ENCODE assay signal across 10 cellular contexts in genomic region chr22:38205261-38206128, GRCh38. TPM values are rescaled to one million over a fixed set of nuclear protein-coding genes. Genes with fewer than 3 reads are reported as not detected.
DNase-seq lines count a peak whose midpoint lies in the region; ATAC-seq and TF ChIP-seq lines count a peak whose summit lies in the region.
"Had no signal": no experiment of that assay in that cellular context is flagged by ENCODE, and none has a peak within 500 bp of the region (broad histone marks: within the 10 kb centered on the region; RNA-seq: fewer than 3 reads in every experiment).

No MANE protein-coding gene starts in this region.

- TF ChIP-seq CTCF in HFFc6 (IDR thresholded peaks at IDR 0.05) (no peak), lower leg skin (IDR thresholded peaks at IDR 0.05) (no peak)

- ATAC-seq in GM19351 (IDR thresholded peaks at IDR 0.05; ENCODE audit: unreplicated experiment) = no peak

- peaks cover 24% of the 10 kb centered on the region for H3K27me3 Mint-ChIP-seq in HFFc6 (ENCODE audit: insufficient read depth)

- H3K4me1 Mint-ChIP-seq in HFFc6 (ENCODE audit: low read depth) = peaks cover 46% of the 10 kb centered on the region

- H3K36me3 Mint-ChIP-seq in HFFc6 (ENCODE audit: low read depth) = peaks cover 10% of the 10 kb centered on the region; the same call in 1 of the 2 replicates

- WGBS in lower leg skin, 2 donors = 66 to 69% methylated on average over 15 of the region's 15 CpGs

- peak; percentile 79 for DNase-seq in HFFc6
- peak; percentile 72 to 95 for DNase-seq in lower leg skin (ENCODE audit: low spot score in 2 of 2)
- DNase-seq in activated naive CD4-positive, alpha-beta T cell (lab: John Stamatoyannopoulos, UW) = no peak
- DNase-seq in activated effector memory CD4-positive, alpha-beta T cell treated with anti-CD3 and anti-CD28 coated beads, Interleukin-2, amount 50 U/mL, for 16 hours = no peak
- DNase-seq in OCI-M2 (lab: John Stamatoyannopoulos, UW; ENCODE audit: unreplicated experiment) = no peak
- DNase-seq: activated naive CD4-positive, alpha-beta T cell treated with anti-CD3 and anti-CD28 coated beads, Interleukin-2, amount 50 U/mL, for 16 hours; NCI-H1105 treated with DMSO at 0.1 percent for 48 hours had no signal

- H3K27ac ChIP-seq in cingulate gyrus (ENCODE audit: low read depth, low read length) = peak overlapping the region; percentile 76
- H3K27ac ChIP-seq in temporal lobe (ENCODE audit: low read depth, low read length) = peak overlapping the region; percentile 54

- TF ChIP-seq POLR2A in lower leg skin (IDR thresholded peaks at IDR 0.05) = no peak

- H3K27ac Mint-ChIP-seq in HFFc6 = peak overlapping the region; percentile 92

- H3K9me3 Mint-ChIP-seq in HFFc6 = no peaks in the 10 kb centered on the region; the same call in 1 of the 2 replicates

- intact Hi-C loops in lower leg skin (cut with DNase I; ENCODE audit: low total_unique reads) = no loop called here

- peak overlapping the region; percentile 93 for H3K4me3 Mint-ChIP-seq in HFFc6

- no peak overlapping the region for H3K4me3 ChIP-seq in lower leg skin (ENCODE audit: low read depth, poor library complexity, severe bottlenecking)

RNA-seq across cellular contexts. Expression of gene MAFF, which starts 3.7 kb away (rescaled TPM):
- 10 to 100 TPM; 17.2 to 24.1 (median 22.8) TPM for total RNA-seq in HFFc6 (2021; fragmentation: NEBNext Ultra II Directional; extraction: Animal tissue kit (Norgen Biotek cat#: 25700))
- total RNA-seq in lower leg skin (100 to 1,000 TPM in 1 of 4 donors, 10 to 100 TPM in 3; 64.7 to 116 (median 82.0) TPM), temporal lobe (2.0 TPM)

RNA-seq across cellular contexts. Expression of gene PLA2G6, which starts 23.9 kb away (rescaled TPM):
- 1 to 10 TPM; 4.1 to 6.6 (median 5.3) TPM for total RNA-seq in HFFc6 (2021; fragmentation: NEBNext Ultra II Directional; extraction: Animal tissue kit (Norgen Biotek cat#: 25700))
- total RNA-seq in lower leg skin (10 to 100 TPM; 46.0 to 88.4 (median 64.8) TPM), temporal lobe (20.9 TPM)

Comparison
In these comparisons a context has a peak if more than half of its experiments do, and no peak if none do; other contexts are left out.
1. DNase-seq: peak in HFFc6 (single experiment) and lower leg skin (2 of 2); none in activated naive CD4-positive, alpha-beta T cell (0 of 4), activated effector memory CD4-positive, alpha-beta T cell treated with anti-CD3 and anti-CD28 coated beads, Interleukin-2, amount 50 U/mL, for 16 hours (single experiment) and OCI-M2 (single experiment).